ENCODE assay signal across 30 cellular contexts in genomic region chr3:166372571-166373106, GRCh38.
"Had no signal": no experiment of that assay in that cellular context is flagged by ENCODE, and none has a peak within 500 bp of the region (broad histone marks: within the 10 kb centered on the region; RNA-seq: fewer than 3 reads in every experiment).

No MANE protein-coding gene starts in this region.

- DNase-seq: activated B cell treated with CpG ODN at 0.5 μM for 24 hours; activated CD4-positive, alpha-beta memory T cell treated with anti-CD3 and anti-CD28 coated beads for 36 hours; activated CD4-positive, alpha-beta T cell treated with anti-CD3 and anti-CD28 coated beads for 4 hours; activated CD4-positive, alpha-beta T cell treated with anti-CD3 and anti-CD28 coated beads, Interleukin-2, amount 10 ng/mL, durations not matched to agents 24 days and 14 days; activated CD4-positive, alpha-beta T cell treated with anti-CD3 and anti-CD28 coated beads, Interleukin-2, amount 50 U/mL, for 1 hour; activated CD4-positive, alpha-beta T cell treated with anti-CD3 and anti-CD28 coated beads, Interleukin-2, amount 50 U/mL, for 4 hours; activated CD4-positive, CD25-positive, alpha-beta regulatory T cell treated with anti-CD3 and anti-CD28 coated beads, Interleukin-2, amount 50 U/mL, for 72 hours; activated CD8-positive, alpha-beta memory T cell treated with anti-CD3 and anti-CD28 coated beads, Interleukin-2, amount 50 U/mL, for 4 hours; activated CD8-positive, alpha-beta T cell treated with anti-CD3 and anti-CD28 coated beads for 36 hours; activated effector memory CD4-positive, alpha-beta T cell treated with anti-CD3 and anti-CD28 coated beads, Interleukin-2, amount 50 U/mL, for 16 hours; activated gamma-delta T cell treated with Interleukin-2 at 50 U/mL for 16 hours; activated naive CD4-positive, alpha-beta T cell; activated naive CD4-positive, alpha-beta T cell treated with anti-CD3 and anti-CD28 coated beads for 36 hours; activated naive CD4-positive, alpha-beta T cell treated with anti-CD3 and anti-CD28 coated beads, Interleukin-2, amount 50 U/mL, for 16 hours; activated naive CD8-positive, alpha-beta T cell treated with anti-CD3 and anti-CD28 coated beads for 36 hours; activated T-cell treated with anti-CD3 and anti-CD28 coated beads for 4 hours; activated T-cell treated with anti-CD3 and anti-CD28 coated beads, Interleukin-2, amount 50 U/mL, for 1 hour; activated T-cell treated with anti-CD3 and anti-CD28 coated beads, Interleukin-2, amount 50 U/mL, for 4 hours; activated T-cell treated with anti-CD3 and anti-CD28 coated beads, Interleukin-2, amount 50 U/mL, for 72 hours; adrenal gland; amniotic stem cell; aorta; body of pancreas; brain microvascular endothelial cell; central memory CD4-positive, alpha-beta T cell; T-helper 2 cell; T-helper 9 cell had no signal

- H3K27ac ChIP-seq: adrenal gland, body of pancreas, brain microvascular endothelial cell, breast epithelium, VCaP had no signal

- H3K4me1 ChIP-seq: adrenal gland, body of pancreas, breast epithelium had no signal

- H3K4me3 ChIP-seq: adrenal gland, body of pancreas, breast epithelium had no signal

- H3K36me3 ChIP-seq: adrenal gland, brain microvascular endothelial cell, breast epithelium had no signal

- FAIRE-seq: astrocyte had no signal

- H3K27me3 ChIP-seq: adrenal gland, body of pancreas, brain microvascular endothelial cell, breast epithelium had no signal

- H3K9me3 ChIP-seq: adrenal gland, body of pancreas had no signal
